ENCODE assay signal across 10 cellular contexts in the genomic region with DNA sequence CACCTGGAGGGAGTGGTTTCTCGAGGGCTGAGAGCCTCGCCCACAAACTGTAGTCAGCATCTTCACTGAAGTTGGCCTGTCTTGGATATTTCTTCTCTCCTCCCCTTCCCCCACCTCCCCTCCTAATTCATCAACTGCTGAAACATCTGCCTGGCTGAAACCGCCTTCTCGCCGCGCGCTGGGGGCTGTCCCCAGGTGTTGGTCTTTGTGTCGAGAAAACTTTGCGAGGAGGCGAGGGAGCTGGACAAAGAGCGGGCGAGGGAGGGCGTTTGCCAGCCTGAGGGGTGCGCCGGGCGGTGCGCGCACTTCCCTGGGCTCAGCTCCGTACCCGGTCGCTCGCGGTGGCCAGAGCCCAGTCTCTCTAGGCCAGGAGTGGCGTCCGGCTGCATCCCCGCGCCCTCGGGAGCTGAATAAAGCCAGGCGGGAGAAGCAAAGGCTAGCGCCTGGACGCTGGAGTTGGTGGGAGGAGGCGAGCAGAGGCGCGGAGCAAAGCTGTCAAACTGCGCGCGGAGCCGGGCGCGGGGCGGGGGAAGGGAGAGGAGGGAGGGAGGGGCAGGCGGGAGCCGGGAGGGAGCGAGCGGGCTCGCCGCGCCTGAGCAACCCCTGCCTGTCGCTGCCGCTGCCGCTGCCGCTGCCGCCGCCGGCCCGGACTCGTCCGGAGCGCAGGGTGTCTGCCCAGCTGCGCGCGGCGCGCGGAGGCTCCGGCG. TPM values are rescaled to one million over a fixed set of nuclear protein-coding genes. Genes with fewer than 3 reads are reported as not detected.
DNase-seq lines count a peak whose midpoint lies in the region; ATAC-seq and TF ChIP-seq lines count a peak whose summit lies in the region.
"Had no signal": no experiment of that assay in that cellular context is flagged by ENCODE, and none has a peak within 500 bp of the region (broad histone marks: within the 10 kb centered on the region; RNA-seq: fewer than 3 reads in every experiment).

A gene with protein sequence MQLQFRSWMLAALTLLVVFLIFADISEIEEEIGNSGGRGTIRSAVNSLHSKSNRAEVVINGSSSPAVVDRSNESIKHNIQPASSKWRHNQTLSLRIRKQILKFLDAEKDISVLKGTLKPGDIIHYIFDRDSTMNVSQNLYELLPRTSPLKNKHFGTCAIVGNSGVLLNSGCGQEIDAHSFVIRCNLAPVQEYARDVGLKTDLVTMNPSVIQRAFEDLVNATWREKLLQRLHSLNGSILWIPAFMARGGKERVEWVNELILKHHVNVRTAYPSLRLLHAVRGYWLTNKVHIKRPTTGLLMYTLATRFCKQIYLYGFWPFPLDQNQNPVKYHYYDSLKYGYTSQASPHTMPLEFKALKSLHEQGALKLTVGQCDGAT (plus strand): TSS at position 595 of the 707 bp plus-strand sequence. CDS start 184 bp downstream, outside the sequence.

- H3K27ac Mint-ChIP-seq in endodermal cell (no peak within 1 kb of the TSS), neural crest cell (ENCODE audit: unreplicated experiment) (peak within 1 kb of the TSS; percentile 100)
- H3K27ac Mint-ChIP-seq: stimulated activated naive B cell treated with anti-CD40 and anti-IgM and Interleukin-4, amounts not matched to agents 10 μg/mL and 1 μg/mL and 100 μg/mL, for 72 hours had no signal

- H3K4me3 Mint-ChIP-seq in endodermal cell (peak within 1 kb of the TSS; percentile 79), neural crest cell (peak within 1 kb of the TSS; percentile 89)
- H3K4me3 Mint-ChIP-seq: stimulated activated naive B cell treated with anti-CD40 and anti-IgM and Interleukin-4, amounts not matched to agents 10 μg/mL and 1 μg/mL and 100 μg/mL, for 72 hours had no signal

- H3K9me3 ChIP-seq in endodermal cell (ENCODE audit: control insufficient read depth, low read length) = no peaks in the 10 kb centered on the region

- no peak for TF ChIP-seq POLR2A in erythroblast (IDR thresholded peaks at IDR 0.05; ENCODE audit: low read length)

- H3K9ac ChIP-seq in endodermal cell (ENCODE audit: extremely low read depth, low read length, poor library complexity, severe bottlenecking) = peak within 1 kb of the TSS; percentile 71

- peak within 1 kb of the TSS; percentile 83 for H3K4me3 ChIP-seq in endodermal cell (ENCODE audit: low read length)

- peak; percentile 25 for DNase-seq in DMS79 (lab: John Stamatoyannopoulos, UW)
- peak; percentile 44 to 86 (median 84) for DNase-seq in NCI-H1417 (lab: John Stamatoyannopoulos, UW)
- DNase-seq in endodermal cell = peak; percentile 92
- peak; percentile 76 for DNase-seq in neural crest cell (ENCODE audit: low read depth, low spot score)
- DNase-seq in NOMO-1 (lab: John Stamatoyannopoulos, UW; ENCODE audit: unreplicated experiment in 2 of 2) = no peak
- DNase-seq in erythroblast (lab: John Stamatoyannopoulos, UW) = no peak
- DNase-seq in activated gamma-delta T cell (lab: John Stamatoyannopoulos, UW) = no peak
- DNase-seq: stimulated activated naive B cell treated with anti-CD40 and anti-IgM and Interleukin-4, amounts not matched to agents 10 μg/mL and 1 μg/mL and 100 μg/mL, for 72 hours had no signal

- 0% methylated on average over 13 to 63 of the region's 67 CpGs for WGBS in endodermal cell (ENCODE audit: insufficient coverage in 1 of 2, insufficient read length in 1 of 2), 2 experiments

- H3K9me3 Mint-ChIP-seq in endodermal cell = no peaks in the 10 kb centered on the region
- no peaks in the 10 kb centered on the region for H3K9me3 Mint-ChIP-seq in neural crest cell
- H3K9me3 Mint-ChIP-seq: stimulated activated naive B cell treated with anti-CD40 and anti-IgM and Interleukin-4, amounts not matched to agents 10 μg/mL and 1 μg/mL and 100 μg/mL, for 72 hours had no signal

- H3K36me3 ChIP-seq in endodermal cell (ENCODE audit: control insufficient read depth, insufficient read depth, low read length) = peaks cover 3% of the 10 kb centered on the region

- TF ChIP-seq CTCF in endodermal cell (conservative IDR thresholded peaks at IDR 0.05) = no peak
- no peak for TF ChIP-seq CTCF in neural crest cell (conservative IDR thresholded peaks at IDR 0.05)

- ATAC-seq in HG02884 (IDR thresholded peaks at IDR 0.05; ENCODE audit: unreplicated experiment) = no peak
- ATAC-seq: stimulated activated naive B cell treated with anti-CD40 and anti-IgM and Interleukin-4, amounts not matched to agents 10 μg/mL and 1 μg/mL and 100 μg/mL, for 72 hours had no signal

- peaks cover 18% of the 10 kb centered on the region for H3K27me3 ChIP-seq in endodermal cell (ENCODE audit: control insufficient read depth, insufficient read depth, low read length, poor library complexity, severe bottlenecking)

- H3K27me3 Mint-ChIP-seq in endodermal cell (ENCODE audit: insufficient read depth) (peaks cover 89% of the 10 kb centered on the region), neural crest cell (ENCODE audit: low read depth) (peaks cover 32% of the 10 kb centered on the region)

- peaks cover 13% of the 10 kb centered on the region for H3K4me1 ChIP-seq in endodermal cell (ENCODE audit: control insufficient read depth, insufficient read depth, low read length)

- H3K27ac ChIP-seq in endodermal cell (ENCODE audit: low read depth, low read length) = peak within 1 kb of the TSS; percentile 98

- peaks cover 2% of the 10 kb centered on the region for H3K36me3 Mint-ChIP-seq in endodermal cell (ENCODE audit: low read depth)
- H3K36me3 Mint-ChIP-seq in neural crest cell (ENCODE audit: low read depth) = peaks cover 5% of the 10 kb centered on the region

- H3K4me1 Mint-ChIP-seq in endodermal cell = peaks cover 20% of the 10 kb centered on the region
- H3K4me1 Mint-ChIP-seq in neural crest cell = peaks cover 31% of the 10 kb centered on the region

RNA-seq across cellular contexts. Expression of the gene that starts here (rescaled TPM):
- total RNA-seq in endodermal cell (1 to 10 TPM; 8.1 to 8.9 TPM), neural crest cell (25.5 and 27.4 TPM in 2 replicates)
- 26.1 TPM for polyA plus RNA-seq in endodermal cell (2013, experiment 1 of 2)
- 23.9 TPM for polyA plus RNA-seq in endodermal cell (2013, experiment 2 of 2)
- total RNA-seq: T-helper 2 cell treated with Interferon-gamma antibody and Interleukin-4, amounts not matched to agents 100 ng/mL and 5 ng/mL, for 36 hours had no signal

Comparison
In these comparisons a context has a peak if more than half of its experiments do, and no peak if none do; other contexts are left out.
1. DNase-seq: peak in DMS79 (single experiment), NCI-H1417 (3 of 3), endodermal cell (single experiment) and neural crest cell (single experiment); none in NOMO-1 (0 of 2), erythroblast (0 of 2) and activated gamma-delta T cell (single experiment).